In the genomic region with DNA sequence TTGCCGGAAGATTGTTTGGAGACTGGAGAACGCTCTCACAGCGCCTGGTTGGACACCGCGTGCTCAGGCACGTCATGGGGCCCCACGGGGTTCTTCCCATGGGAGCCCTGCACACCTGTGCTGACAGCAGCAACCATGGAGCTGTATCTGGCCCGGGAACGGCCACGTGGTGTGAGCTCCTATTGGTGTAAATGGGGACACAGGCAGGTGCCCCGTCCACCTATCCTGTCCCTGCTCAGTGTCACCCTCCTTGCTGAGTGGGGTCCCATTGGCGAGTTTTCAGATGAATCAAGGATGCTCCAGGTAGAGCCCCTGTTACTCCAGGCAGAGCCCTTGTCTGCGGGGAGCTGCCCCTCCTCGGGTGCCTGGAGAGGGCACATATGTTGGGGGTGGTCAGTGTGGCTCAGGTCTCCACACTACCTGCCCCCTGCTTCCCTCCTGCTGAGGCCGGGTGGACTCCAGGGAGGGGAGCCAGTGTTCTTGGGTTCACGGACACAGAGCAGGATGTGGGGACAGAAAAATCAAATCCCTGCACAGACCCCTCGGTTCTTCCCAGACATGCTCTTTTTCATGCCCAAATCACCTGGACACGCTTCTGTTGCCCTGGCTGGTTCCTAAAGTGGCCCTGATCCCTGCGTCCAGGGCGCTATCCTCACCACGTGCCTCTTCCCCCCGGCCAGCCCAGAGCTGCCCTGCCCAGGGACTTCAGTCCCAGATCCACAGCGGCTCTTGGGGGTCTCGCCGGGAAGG, we compare ENCODE assay signal across 17 cellular contexts.
DNase-seq lines count a peak whose midpoint lies in the region; ATAC-seq and TF ChIP-seq lines count a peak whose summit lies in the region.
"Had no signal": no experiment of that assay in that cellular context is flagged by ENCODE, and none has a peak within 500 bp of the region (broad histone marks: within the 10 kb centered on the region; RNA-seq: fewer than 3 reads in every experiment).

No MANE protein-coding gene starts in this region.

- H3K4me3 ChIP-seq in coronary artery (no peak overlapping the region), neuronal stem cell (ENCODE audit: low read length in 2 of 2) (no peak overlapping the region), PC-3 (ENCODE audit: low read length) (no peak overlapping the region)

- H3K27ac ChIP-seq in coronary artery, result no peak overlapping the region
- H3K27ac ChIP-seq in neuronal stem cell (replicated peaks; ENCODE audit: low read length), result no peak overlapping the region
- no peak overlapping the region for H3K27ac ChIP-seq in PC-3 (ENCODE audit: low read length)
- H3K27ac ChIP-seq: C4-2B had no signal

- DNase-seq in CD14-positive monocyte (ENCODE audit: low spot score) (peak; percentile 36), GM10248 (ENCODE audit: extremely low spot score) (peak; percentile 7), coronary artery (ENCODE audit: low spot score) (peak; percentile 71), neuronal stem cell (ENCODE audit: low spot score) (no peak), HCEC 1CT (no peak), PC-3 (no peak)
- DNase-seq: GF-D8, MM.1S, NCI-H1105 treated with DMSO at 0.1 percent for 48 hours, NCI-H187, NCI-H446 treated with DMSO at 0.1 percent for 48 hours, NCI-H82, SHP77 treated with DMSO at 0.1 percent for 48 hours had no signal

- H3K9ac ChIP-seq in neuronal stem cell (ENCODE audit: low read depth, low read length, poor library complexity) (no peak overlapping the region), PC-3 (ENCODE audit: low read length) (no peak overlapping the region)

- H2AFZ ChIP-seq in neuronal stem cell (ENCODE audit: low read length) (no peak overlapping the region), PC-3 (ENCODE audit: low read length) (no peak overlapping the region)

- ATAC-seq in GM18519 (IDR thresholded peaks at IDR 0.05; ENCODE audit: low FRiP score, unreplicated experiment) (no peak), GM21515 (IDR thresholded peaks at IDR 0.05; ENCODE audit: unreplicated experiment) (no peak), PC-3 (no peak)
- ATAC-seq: HepG2 had no signal

- H3K27me3 ChIP-seq in neuronal stem cell (ENCODE audit: control insufficient read depth in 3 of 3, insufficient read depth in 3 of 3, low read depth in 1 of 3, low read length in 3 of 3), result no peaks in the 10 kb centered on the region
- peaks cover 41% of the 10 kb centered on the region for H3K27me3 ChIP-seq in PC-3 (ENCODE audit: low read length)

- H2BK15ac ChIP-seq in neuronal stem cell (ENCODE audit: low read length), result peak overlapping the region; percentile 64

- no peak overlapping the region for H3K4ac ChIP-seq in neuronal stem cell (ENCODE audit: low read length)

- no peaks in the 10 kb centered on the region for H3K9me2 ChIP-seq in PC-3 (replicated peaks; ENCODE audit: low read length)

- no peak overlapping the region for H2BK120ac ChIP-seq in neuronal stem cell (ENCODE audit: low read depth, low read length)

- no peaks in the 10 kb centered on the region for H3K36me3 Mint-ChIP-seq in CD14-positive monocyte

- H3K79me2 ChIP-seq in PC-3 (ENCODE audit: low read length), result no peaks in the 10 kb centered on the region

- H3K27me3 Mint-ChIP-seq in CD14-positive monocyte (ENCODE audit: low read depth in 3 of 3), result peaks cover 0 to 2% (median 2%) of the 10 kb centered on the region in 3 donors

- H3K9me3 ChIP-seq in neuronal stem cell (replicated peaks in 1 of 2; ENCODE audit: control insufficient read depth in 2 of 2, insufficient read depth in 1 of 2, low read depth in 1 of 2, low read length in 2 of 2), result no peaks in the 10 kb centered on the region
- H3K9me3 ChIP-seq in PC-3 (ENCODE audit: low read length), result no peaks in the 10 kb centered on the region

- peak overlapping the region; percentile 17 for H4K8ac ChIP-seq in neuronal stem cell (ENCODE audit: low read depth, low read length)

- CTCF ChIA-PET in GM10248 (lab: Yijun Ruan, JAX) (no interaction called here), PC-3 (lab: Charles Lee) (no interaction called here)

- POLR2A ChIA-PET in GM10248 (lab: Yijun Ruan, JAX), result no interaction called here
- POLR2A ChIA-PET in PC-3 (lab: Charles Lee; ENCODE audit: unreplicated experiment), result no interaction called here

- no peak overlapping the region for H3K4me3 Mint-ChIP-seq in CD14-positive monocyte

- H4K20me1 ChIP-seq in PC-3 (ENCODE audit: low read length), result no peaks in the 10 kb centered on the region

- H2AK5ac ChIP-seq in neuronal stem cell (ENCODE audit: low read depth, low read length), result peak overlapping the region; percentile 70

- peak overlapping the region; percentile 28 for H3K18ac ChIP-seq in neuronal stem cell (ENCODE audit: low read length)

- H3K4me2 ChIP-seq in neuronal stem cell (ENCODE audit: insufficient read depth, low read length, poor library complexity, severe bottlenecking), result no peak overlapping the region
- no peak overlapping the region for H3K4me2 ChIP-seq in PC-3 (ENCODE audit: low read length)

- no CpG with 5 or more reads among the region's 25 CpGs for WGBS in neuronal stem cell (ENCODE audit: extremely low coverage in 2 of 2, insufficient read length in 2 of 2, insufficient replicate concordance in 1 of 2), 2 donors

- H3K9me3 Mint-ChIP-seq in CD14-positive monocyte, result peaks cover 0 to 1% (median 0%) of the 10 kb centered on the region in 7 donors

- H3K14ac ChIP-seq in neuronal stem cell (ENCODE audit: low read length), result no peak overlapping the region

- no peak overlapping the region for H2BK5ac ChIP-seq in neuronal stem cell (ENCODE audit: low read length)

- no peaks in the 10 kb centered on the region for H3F3A ChIP-seq in PC-3 (ENCODE audit: low read length, unreplicated experiment)

- H2BK12ac ChIP-seq in neuronal stem cell (ENCODE audit: low read length), result no peak overlapping the region

- H3K4me1 ChIP-seq in neuronal stem cell (ENCODE audit: control insufficient read depth in 2 of 2, insufficient read depth in 1 of 2, low read depth in 1 of 2, low read length in 2 of 2) (no peaks in the 10 kb centered on the region), PC-3 (ENCODE audit: insufficient read depth, low read length) (no peaks in the 10 kb centered on the region)

- H4K91ac ChIP-seq in neuronal stem cell (ENCODE audit: low read depth, low read length, poor library complexity), result no peak overlapping the region

- no peaks in the 10 kb centered on the region for H3K36me3 ChIP-seq in neuronal stem cell (replicated peaks in 1 of 2; ENCODE audit: control insufficient read depth in 2 of 2, insufficient read depth in 2 of 2, low read length in 2 of 2)
- no peaks in the 10 kb centered on the region for H3K36me3 ChIP-seq in PC-3 (ENCODE audit: low read depth, low read length)

- H3K79me1 ChIP-seq in neuronal stem cell (ENCODE audit: low read depth, low read length), result no peaks in the 10 kb centered on the region

- BruUV-seq in PC-3 (replicated peaks; lab: Mats Ljungman, UMichigan), result no TSS peak

- intact Hi-C loops in CD14-positive monocyte (cut with micrococcal nuclease) (no loop called here), PC-3 (cut with micrococcal nuclease) (no loop called here)

- H3K23ac ChIP-seq in neuronal stem cell (ENCODE audit: low read depth, low read length, poor library complexity), result no peak overlapping the region

- no peak for TF ChIP-seq CTCF in CD14-positive monocyte (IDR thresholded peaks at IDR 0.05)
- TF ChIP-seq CTCF in GM10248 (IDR thresholded peaks at IDR 0.05; ENCODE audit: control extremely low read depth, extremely low read depth, low read depth, missing control alignments), result no peak
- no peak for TF ChIP-seq CTCF in coronary artery (IDR thresholded peaks at IDR 0.05)
- no peak for TF ChIP-seq CTCF in PC-3 (conservative IDR thresholded peaks at IDR 0.05; ENCODE audit: low read depth, low read length)

- H3K4me1 Mint-ChIP-seq in CD14-positive monocyte, result no peaks in the 10 kb centered on the region

- H3K27ac Mint-ChIP-seq in CD14-positive monocyte, result peak overlapping the region in 1 of 7 donors; percentile 36

Comparison
In these comparisons a context has a peak if more than half of its experiments do, and no peak if none do; other contexts are left out.
1. DNase-seq: peak in CD14-positive monocyte (single experiment), GM10248 (single experiment) and coronary artery (single experiment); none in neuronal stem cell (single experiment), HCEC 1CT (single experiment) and PC-3 (single experiment).